17 cellular contexts compared by ENCODE assay signal in the genomic region with DNA sequence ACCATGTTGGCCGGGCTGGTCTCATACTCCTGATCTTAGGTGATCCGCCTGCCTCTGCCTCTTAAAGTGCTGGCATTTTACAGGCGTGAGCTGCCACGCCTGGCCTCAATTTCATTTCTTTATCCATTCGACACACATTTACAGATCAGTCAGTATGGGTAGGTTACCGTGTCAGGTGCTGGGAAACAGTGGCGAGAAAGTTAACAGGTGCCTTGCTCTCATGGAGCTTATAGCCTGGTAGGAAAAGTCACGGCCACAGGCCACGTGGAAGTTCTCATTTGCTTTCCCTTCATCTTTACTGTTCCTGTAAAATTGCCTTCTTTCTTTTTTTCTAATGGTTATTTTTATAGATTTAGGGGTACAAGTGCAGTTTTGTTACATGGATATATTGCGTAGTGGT. TPM values are rescaled to one million over a fixed set of nuclear protein-coding genes. Genes with fewer than 3 reads are reported as not detected.
DNase-seq lines count a peak whose midpoint lies in the region; ATAC-seq and TF ChIP-seq lines count a peak whose summit lies in the region.
"Had no signal": no experiment of that assay in that cellular context is flagged by ENCODE, and none has a peak within 500 bp of the region (broad histone marks: within the 10 kb centered on the region; RNA-seq: fewer than 3 reads in every experiment).

No MANE protein-coding gene starts in this region.

- H3K9me3 ChIP-seq in CD4-positive, alpha-beta memory T cell (ENCODE audit: control insufficient read depth in 1 of 2, low read length in 2 of 2) = no peaks in the 10 kb centered on the region
- H3K9me3 ChIP-seq: BLaER1 treated with 17β-estradiol and CSF1 and Interleukin-3, amounts not matched to agents 10 nM and 100 nM had no signal

- peaks cover 0 to 6% of the 10 kb centered on the region in 2 donors for H3K27me3 Mint-ChIP-seq in CD4-positive, alpha-beta memory T cell
- H3K27me3 Mint-ChIP-seq in IgD-negative memory B cell = no peaks in the 10 kb centered on the region
- H3K27me3 Mint-ChIP-seq in dendritic cell treated with granulocyte-macrophage colony-stimulating factor and Interleukin-4, amounts not matched to agents 40 ng/mL and 50 ng/mL, for 4 days = peaks cover 27% of the 10 kb centered on the region
- H3K27me3 Mint-ChIP-seq in nephron (ENCODE audit: low read depth) = peaks cover 31% of the 10 kb centered on the region
- H3K27me3 Mint-ChIP-seq: B cell had no signal

- ATAC-seq in HG02884 (IDR thresholded peaks at IDR 0.05; ENCODE audit: unreplicated experiment) = no peak

- H3K4me1 Mint-ChIP-seq in CD4-positive, alpha-beta memory T cell = peaks cover 21 to 36% (median 28%) of the 10 kb centered on the region in 4 donors
- H3K4me1 Mint-ChIP-seq in IgD-negative memory B cell (peaks cover 20 to 36% (median 25%) of the 10 kb centered on the region in 3 donors), nephron (peaks cover 20% of the 10 kb centered on the region)
- H3K4me1 Mint-ChIP-seq in dendritic cell treated with granulocyte-macrophage colony-stimulating factor and Interleukin-4, amounts not matched to agents 40 ng/mL and 50 ng/mL, for 4 days (ENCODE audit: low read depth) = peaks cover 43% of the 10 kb centered on the region

- H3K36me3 ChIP-seq in CD4-positive, alpha-beta memory T cell (ENCODE audit: insufficient read depth, low read length) = no peaks in the 10 kb centered on the region
- H3K36me3 ChIP-seq in brain microvascular endothelial cell (replicated peaks) = no peaks in the 10 kb centered on the region
- H3K36me3 ChIP-seq: BLaER1 treated with 17β-estradiol and CSF1 and Interleukin-3, amounts not matched to agents 10 nM and 100 nM had no signal

- no peak for TF ChIP-seq CTCF in nephron (IDR thresholded peaks at IDR 0.05; ENCODE audit: unreplicated experiment in 3 of 3)
- no peak for TF ChIP-seq CTCF in brain microvascular endothelial cell (IDR thresholded peaks at IDR 0.05; ENCODE audit: low read depth, low read length, missing control alignments)

- in situ Hi-C loops in brain microvascular endothelial cell (cut with HindIII; ENCODE audit: low pct_ligation_motif_present, low sequenced_read_pairs) = no loop called here

- no peaks in the 10 kb centered on the region for H3K27me3 ChIP-seq in CD4-positive, alpha-beta memory T cell (ENCODE audit: insufficient read depth, low read length)
- no peaks in the 10 kb centered on the region for H3K27me3 ChIP-seq in brain microvascular endothelial cell (replicated peaks)

- no peak overlapping the region for H3K27ac ChIP-seq in CD4-positive, alpha-beta memory T cell (ENCODE audit: low read depth, low read length)
- no peak overlapping the region for H3K27ac ChIP-seq in brain microvascular endothelial cell
- H3K27ac ChIP-seq: BLaER1 treated with 17β-estradiol and CSF1 and Interleukin-3, amounts not matched to agents 10 nM and 100 nM had no signal

- DNase-seq in CD4-positive, alpha-beta memory T cell = no peak
- DNase-seq in brain microvascular endothelial cell (no peak), NCI-H2196 (lab: John Stamatoyannopoulos, UW; ENCODE audit: unreplicated experiment) (no peak)
- DNase-seq: CD8-positive, alpha-beta memory T cell; COR-L47; DMS 273 treated with DMSO at 0.1 percent for 48 hours; DMS53; DND-41; EL; GOT3; H9 had no signal

- H3K36me3 Mint-ChIP-seq in CD4-positive, alpha-beta memory T cell = peaks cover 0 to 18% of the 10 kb centered on the region in 2 donors
- H3K36me3 Mint-ChIP-seq in IgD-negative memory B cell (no peaks in the 10 kb centered on the region), nephron (ENCODE audit: low read depth) (no peaks in the 10 kb centered on the region)
- H3K36me3 Mint-ChIP-seq in dendritic cell treated with granulocyte-macrophage colony-stimulating factor and Interleukin-4, amounts not matched to agents 40 ng/mL and 50 ng/mL, for 4 days (ENCODE audit: low read depth) = peaks cover 19% of the 10 kb centered on the region

- intact Hi-C loops in CD4-positive, alpha-beta memory T cell (cut with micrococcal nuclease) = loop anchor here (5.0 to 10.0 kb wide), 3 partner anchors 219 to 758 kb away; a partner anchor contains a TSS
- intact Hi-C loops in dendritic cell treated with granulocyte-macrophage colony-stimulating factor and Interleukin-4, amounts not matched to agents 40 ng/mL and 50 ng/mL, for 4 days (cut with micrococcal nuclease) = no loop called here

- H3K4me3 ChIP-seq in CD4-positive, alpha-beta memory T cell (ENCODE audit: low read length in 2 of 2) = no peak overlapping the region
- H3K4me3 ChIP-seq in brain microvascular endothelial cell (ENCODE audit: low read depth, low read length) = no peak overlapping the region
- H3K4me3 ChIP-seq: BLaER1 treated with 17β-estradiol and CSF1 and Interleukin-3, amounts not matched to agents 10 nM and 100 nM had no signal

- H3K4me3 Mint-ChIP-seq in CD4-positive, alpha-beta memory T cell = peak overlapping the region in 1 of 8 donors; percentile 45
- H3K4me3 Mint-ChIP-seq in IgD-negative memory B cell (peak overlapping the region in 2 of 4 donors; percentile 44 to 52), nephron (peak overlapping the region in 2 of 3 experiments; percentile 19 to 39)
- no peak overlapping the region for H3K4me3 Mint-ChIP-seq in dendritic cell treated with granulocyte-macrophage colony-stimulating factor and Interleukin-4, amounts not matched to agents 40 ng/mL and 50 ng/mL, for 4 days

- H3K9me3 Mint-ChIP-seq in CD4-positive, alpha-beta memory T cell = peaks cover 0 to 6% (median 3%) of the 10 kb centered on the region in 8 donors
- H3K9me3 Mint-ChIP-seq in IgD-negative memory B cell = no peaks in the 10 kb centered on the region
- H3K9me3 Mint-ChIP-seq in dendritic cell treated with granulocyte-macrophage colony-stimulating factor and Interleukin-4, amounts not matched to agents 40 ng/mL and 50 ng/mL, for 4 days = no peaks in the 10 kb centered on the region
- H3K9me3 Mint-ChIP-seq in nephron = peaks cover 3% of the 10 kb centered on the region
- H3K9me3 Mint-ChIP-seq: H9 had no signal

- CTCF ChIA-PET in CD4-positive, alpha-beta memory T cell (lab: Charles Lee; ENCODE audit: partially characterized antibody) = interaction anchor here (0.7 to 6.2 kb wide), 5 partner anchors 22 to 956 kb away, joined by 3 to 36 read pairs (median 4); no protein-coding TSS in a partner anchor

- peak overlapping the region in 4 of 7 donors; percentile 37 to 70 (median 46) for H3K27ac Mint-ChIP-seq in CD4-positive, alpha-beta memory T cell
- H3K27ac Mint-ChIP-seq in IgD-negative memory B cell = peak overlapping the region in 2 of 3 donors; percentile 57 to 98
- H3K27ac Mint-ChIP-seq in dendritic cell treated with granulocyte-macrophage colony-stimulating factor and Interleukin-4, amounts not matched to agents 40 ng/mL and 50 ng/mL, for 4 days = peak overlapping the region; percentile 97
- no peak overlapping the region for H3K27ac Mint-ChIP-seq in nephron
- H3K27ac Mint-ChIP-seq: H9 had no signal

- H3K4me1 ChIP-seq in CD4-positive, alpha-beta memory T cell (ENCODE audit: insufficient read depth, low read length) = peaks cover 21% of the 10 kb centered on the region

- POLR2A ChIA-PET in CD4-positive, alpha-beta memory T cell (lab: Charles Lee; ENCODE audit: partially characterized antibody) = interaction anchor here (0.6 kb wide), 1 partner anchor 8 kb away, joined by 4 read pairs; no protein-coding TSS in a partner anchor

RNA-seq across cellular contexts. Expression of a gene that starts 2.6 kb away (rescaled TPM):
- total RNA-seq in CD4-positive, alpha-beta memory T cell = 10 to 100 TPM; 21.9 to 22.2 TPM
- 10 to 100 TPM in 1 of 2 donors, 1 to 10 TPM in 1; 5.2 to 17.0 TPM for polyA plus RNA-seq in CD4-positive, alpha-beta memory T cell
- polyA plus RNA-seq in IgD-negative memory B cell = 41.4 TPM

Comparison
In these comparisons a context has a peak if more than half of its experiments do, and no peak if none do; other contexts are left out.
1. H3K27ac Mint-ChIP-seq: peak in CD4-positive, alpha-beta memory T cell (4 of 7), IgD-negative memory B cell (2 of 3) and dendritic cell treated with granulocyte-macrophage colony-stimulating factor and Interleukin-4, amounts not matched to agents 40 ng/mL and 50 ng/mL, for 4 days (single experiment); none in nephron (0 of 3).